ENCODE assay signal across 15 cellular contexts in genomic region chr9:133822439-133823065, GRCh38.
DNase-seq lines count a peak whose midpoint lies in the region; ATAC-seq, FAIRE-seq and TF ChIP-seq lines count a peak whose summit lies in the region.
"Had no signal": no experiment of that assay in that cellular context is flagged by ENCODE, and none has a peak within 500 bp of the region (broad histone marks: within the 10 kb centered on the region; RNA-seq: fewer than 3 reads in every experiment).

No MANE protein-coding gene starts in this region.

- H3K4me1 Mint-ChIP-seq in endodermal cell = peaks cover 13% of the 10 kb centered on the region

- peak overlapping the region; percentile 67 for H3K27ac Mint-ChIP-seq in endodermal cell

- no peaks in the 10 kb centered on the region for H3K79me2 ChIP-seq in osteoblast (ENCODE audit: insufficient read depth, low read length)

- H3K4me2 ChIP-seq in A549 (no peak overlapping the region), osteoblast (ENCODE audit: insufficient read depth, low read length) (no peak overlapping the region)

- POLR2A ChIA-PET in A549 (lab: Yijun Ruan, JAX) = no interaction called here

- H3K27me3 Mint-ChIP-seq in endodermal cell (ENCODE audit: insufficient read depth) = no peaks in the 10 kb centered on the region

- CTCF ChIA-PET in A549 (lab: Yijun Ruan, JAX) = interaction anchor here (1.2 kb wide), 1 partner anchor 172 kb away, joined by 3 read pairs; no protein-coding TSS in a partner anchor

- no peak for TF ChIP-seq POLR2A in A549 (IDR thresholded peaks at IDR 0.05; ENCODE audit: low read length)

- H3K9ac ChIP-seq in endodermal cell (ENCODE audit: extremely low read depth, low read length, poor library complexity, severe bottlenecking) = no peak overlapping the region

- H3K4me3 Mint-ChIP-seq in endodermal cell = no peak overlapping the region

- H3K9me3 ChIP-seq in A549 (no peaks in the 10 kb centered on the region), endodermal cell (ENCODE audit: control insufficient read depth, low read length) (no peaks in the 10 kb centered on the region), osteoblast (ENCODE audit: low read depth, low read length) (no peaks in the 10 kb centered on the region)
- H3K9me3 ChIP-seq: neutrophil had no signal

- H3K27me3 ChIP-seq in endodermal cell (ENCODE audit: control insufficient read depth, insufficient read depth, low read length, poor library complexity, severe bottlenecking) (no peaks in the 10 kb centered on the region), osteoblast (ENCODE audit: insufficient read depth, low read length) (no peaks in the 10 kb centered on the region)
- H3K27me3 ChIP-seq: neutrophil had no signal

- no peak for ATAC-seq in A549
- ATAC-seq in HG03280 (IDR thresholded peaks at IDR 0.05; ENCODE audit: unreplicated experiment) = peak; percentile 37
- ATAC-seq in GM18873 (IDR thresholded peaks at IDR 0.05; ENCODE audit: low FRiP score, unreplicated experiment) = no peak

- no peak for TF ChIP-seq RAD21 in A549 (conservative IDR thresholded peaks at IDR 0.05 in 1 of 2, IDR thresholded peaks at IDR 0.05 in 1 of 2)

- H3K27ac ChIP-seq in A549 (no peak overlapping the region), endodermal cell (ENCODE audit: low read depth, low read length) (peak overlapping the region; percentile 87), substantia nigra (ENCODE audit: low read depth, low read length, poor library complexity, severe bottlenecking) (no peak overlapping the region), osteoblast (ENCODE audit: low read depth, low read length) (no peak overlapping the region)
- H3K27ac ChIP-seq: coronary artery, neutrophil had no signal

- 95% methylated on average over 15 of the region's 15 CpGs for WGBS in A549 (ENCODE audit: missing lambda C conversion rate)
- WGBS in endodermal cell (ENCODE audit: insufficient coverage in 1 of 2, insufficient read length in 1 of 2), 2 experiments = 95 to 97% methylated on average over 9 to 15 of the region's 15 CpGs

- H4K20me1 ChIP-seq in osteoblast (ENCODE audit: insufficient read depth, low read length) = peaks cover 6% of the 10 kb centered on the region

- no peak overlapping the region for H2AFZ ChIP-seq in osteoblast (ENCODE audit: low read length)

- TF ChIP-seq CTCF in A549 (IDR thresholded peaks at IDR 0.05) (no peak), endodermal cell (conservative IDR thresholded peaks at IDR 0.05) (no peak), osteoblast (IDR thresholded peaks at IDR 0.05; ENCODE audit: extremely low read depth, low read depth, low read length) (no peak)

- H3K4me1 ChIP-seq in A549 = peaks cover 7% of the 10 kb centered on the region; the same call in 2 of the 3 replicates
- no peaks in the 10 kb centered on the region for H3K4me1 ChIP-seq in endodermal cell (ENCODE audit: control insufficient read depth, insufficient read depth, low read length)
- no peaks in the 10 kb centered on the region for H3K4me1 ChIP-seq in osteoblast (ENCODE audit: insufficient read depth, low read length)

- DNase-seq in A549 (ENCODE audit: low read depth in 1 of 2, low spot score in 1 of 2) = no peak
- DNase-seq in GM19240 (ENCODE audit: insufficient read length, low spot score) = peak; percentile 72
- DNase-seq in endodermal cell = no peak
- DNase-seq in substantia nigra (lab: John Stamatoyannopoulos, UW) = no peak
- DNase-seq in SW480 (ENCODE audit: low spot score) = no peak
- no peak for DNase-seq in osteoblast (ENCODE audit: insufficient read length, low spot score, missing footprints)
- DNase-seq: activated CD8-positive, alpha-beta memory T cell treated with anti-CD3 and anti-CD28 coated beads for 24 hours; DMS79 treated with DMSO at 0.1 percent for 48 hours; NCI-H187; stimulated activated CD8-positive, alpha-beta memory T cell treated with anti-CD3 and anti-CD28 coated beads, Interleukin-4, amount 100 ng/mL, for 48 hours had no signal

- H3K36me3 ChIP-seq in endodermal cell (ENCODE audit: control insufficient read depth, insufficient read depth, low read length) (no peaks in the 10 kb centered on the region), osteoblast (ENCODE audit: insufficient read depth, low read length) (no peaks in the 10 kb centered on the region)
- H3K36me3 ChIP-seq: neutrophil had no signal

- H3K9me3 Mint-ChIP-seq in endodermal cell = no peaks in the 10 kb centered on the region

- H3K4me3 ChIP-seq in A549 (no peak overlapping the region), endodermal cell (ENCODE audit: low read length) (no peak overlapping the region), osteoblast (ENCODE audit: insufficient read depth, low read length) (no peak overlapping the region)
- H3K4me3 ChIP-seq: coronary artery had no signal

- peaks cover 13% of the 10 kb centered on the region for H3K36me3 Mint-ChIP-seq in endodermal cell (ENCODE audit: low read depth)

- no peak for TF ChIP-seq EP300 in A549 (IDR thresholded peaks at IDR 0.05)

- FAIRE-seq in A549 (lab: Jason Lieb, UNC) = no peak
- FAIRE-seq: A204.1 had no signal

TF ChIP-seq in A549, 52 proteins besides CTCF, POLR2A, EP300 and RAD21:
- TF ChIP-seq TP53 (CRISPR knock-in tag; IDR thresholded peaks at IDR 0.05) (no peak), ZFP36 (IDR thresholded peaks at IDR 0.05; ENCODE audit: borderline replicate concordance, partially characterized antibody) (peak; percentile 64), ZSCAN20 (CRISPR knock-in tag; IDR thresholded peaks at IDR 0.05) (no peak), CEBPB (IDR thresholded peaks at IDR 0.05) (no peak), MAFK (IDR thresholded peaks at IDR 0.05; ENCODE audit: partially characterized antibody) (no peak)
- TF ChIP-seq, protein P1, sequence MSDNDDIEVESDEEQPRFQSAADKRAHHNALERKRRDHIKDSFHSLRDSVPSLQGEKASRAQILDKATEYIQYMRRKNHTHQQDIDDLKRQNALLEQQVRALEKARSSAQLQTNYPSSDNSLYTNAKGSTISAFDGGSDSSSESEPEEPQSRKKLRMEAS (IDR thresholded peaks at IDR 0.05) = no peak
